In the genomic region with DNA sequence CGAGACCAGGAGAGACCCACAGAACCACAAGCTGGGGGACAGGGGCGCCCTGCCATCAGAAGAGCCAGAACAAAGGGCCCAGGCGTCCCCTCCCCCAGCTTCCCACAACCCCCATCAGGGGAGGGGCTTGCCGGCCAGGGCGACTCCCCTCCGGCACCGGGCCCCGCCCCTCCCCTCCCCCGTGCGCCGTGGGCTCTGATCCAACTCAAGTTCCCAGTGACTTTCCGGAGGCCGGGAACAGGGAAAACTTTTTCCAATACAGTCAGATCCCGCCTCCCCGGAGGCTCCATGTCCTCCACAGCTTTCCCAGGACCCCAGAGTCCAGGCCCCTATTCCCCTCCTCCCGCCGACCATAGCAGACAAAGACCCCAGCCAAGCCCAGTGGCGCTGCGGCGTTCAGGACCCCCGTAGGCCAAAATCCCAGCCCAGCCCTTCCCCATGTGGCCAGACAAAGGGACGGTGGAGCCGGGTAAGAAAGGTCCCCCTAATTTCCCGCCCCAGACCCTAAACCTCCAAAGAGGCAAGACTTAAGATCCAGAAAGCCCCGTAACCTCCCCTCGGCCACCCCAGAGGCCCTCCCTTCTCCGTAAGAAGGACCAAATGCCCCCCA, we compare ENCODE assay signal across 8 cellular contexts. TPM values are rescaled to one million over a fixed set of nuclear protein-coding genes. Genes with fewer than 3 reads are reported as not detected.
DNase-seq lines count a peak whose midpoint lies in the region; ATAC-seq and TF ChIP-seq lines count a peak whose summit lies in the region.

No MANE protein-coding gene starts in this region.

- H3K14ac ChIP-seq in trophoblast cell (ENCODE audit: low read length) = peak overlapping the region; percentile 99

- H3K23ac ChIP-seq in trophoblast cell (ENCODE audit: low read length) = no peak overlapping the region

- ATAC-seq in HG02884 (IDR thresholded peaks at IDR 0.05; ENCODE audit: unreplicated experiment) = no peak
- no peak for ATAC-seq in HG02642 (IDR thresholded peaks at IDR 0.05; ENCODE audit: poor library complexity, unreplicated experiment)

- intact Hi-C loops in activated CD4-positive, alpha-beta T cell treated with anti-CD3 and anti-CD28 coated beads, Interleukin-2, amount 10 ng/mL, durations not matched to agents 24 days and 14 days (cut with micrococcal nuclease) = no loop called here
- intact Hi-C loops in cardiac septum (cut with DNase I) = loop anchor here (2.0 kb wide), 2 partner anchors 21 to 81 kb away; no protein-coding TSS in a partner anchor

- peak overlapping the region; percentile 97 for H3K18ac ChIP-seq in trophoblast cell (ENCODE audit: low read length)

- peaks cover 30 to 31% of the 10 kb centered on the region in 2 experiments for H3K36me3 ChIP-seq in trophoblast cell (ENCODE audit: control insufficient read depth in 1 of 2, insufficient read depth in 2 of 2, low read length in 2 of 2)

- H4K91ac ChIP-seq in trophoblast cell (ENCODE audit: low read depth, low read length) = peak overlapping the region; percentile 98

- peak overlapping the region; percentile 100 for H2AK5ac ChIP-seq in trophoblast cell (ENCODE audit: low read length)

- no peak for TF ChIP-seq CTCF in WI38 (IDR thresholded peaks at IDR 0.05; ENCODE audit: low read depth, low read length)

- peak overlapping the region; percentile 98 for H3K9ac ChIP-seq in trophoblast cell (ENCODE audit: low read length)

- H2BK5ac ChIP-seq in trophoblast cell (ENCODE audit: low read depth, low read length, poor library complexity) = peak overlapping the region; percentile 90

- H3K79me1 ChIP-seq in trophoblast cell (ENCODE audit: low read length) = peaks cover 14% of the 10 kb centered on the region

- peak overlapping the region; percentile 98 for H3K4ac ChIP-seq in trophoblast cell (ENCODE audit: low read depth, low read length)

- peak overlapping the region; percentile 80 for H3K4me2 ChIP-seq in trophoblast cell (ENCODE audit: low read length)

- peaks cover 5 to 10% of the 10 kb centered on the region in 2 experiments for H3K4me1 ChIP-seq in trophoblast cell (ENCODE audit: control insufficient read depth in 1 of 2, insufficient read depth in 2 of 2, low read length in 2 of 2)

- peak overlapping the region; percentile 99 for H4K8ac ChIP-seq in trophoblast cell (ENCODE audit: low read depth, low read length)

- H3K9me3 ChIP-seq in trophoblast cell (ENCODE audit: insufficient read depth, low read depth, low read length) = peaks cover 3% of the 10 kb centered on the region

- H3K27ac ChIP-seq in trophoblast cell (ENCODE audit: low read depth, low read length) = peak overlapping the region; percentile 89

- peak overlapping the region; percentile 42 for H2BK12ac ChIP-seq in trophoblast cell (ENCODE audit: low read length)

- H3K79me2 ChIP-seq in trophoblast cell (ENCODE audit: control insufficient read depth, insufficient read depth, low read length, poor library complexity) = peaks cover 12% of the 10 kb centered on the region

- H3K36me3 Mint-ChIP-seq in activated CD4-positive, alpha-beta T cell treated with anti-CD3 and anti-CD28 coated beads, Interleukin-2, amount 10 ng/mL, durations not matched to agents 24 days and 14 days (ENCODE audit: low read depth) = no peaks in the 10 kb centered on the region

- H3K4me3 ChIP-seq in WI38 (ENCODE audit: low read depth, low read length) = peak overlapping the region; percentile 93
- H3K4me3 ChIP-seq in trophoblast cell (ENCODE audit: low read depth, low read length) = peak overlapping the region; percentile 98

- H3K4me3 Mint-ChIP-seq in activated CD4-positive, alpha-beta T cell treated with anti-CD3 and anti-CD28 coated beads, Interleukin-2, amount 10 ng/mL, durations not matched to agents 24 days and 14 days = peak overlapping the region; percentile 19

- DNase-seq in activated CD4-positive, alpha-beta T cell treated with anti-CD3 and anti-CD28 coated beads, Interleukin-2, amount 10 ng/mL, durations not matched to agents 24 days and 14 days = no peak
- DNase-seq in activated CD4-positive, alpha-beta T cell treated with anti-CD3 and anti-CD28 coated beads for 4 hours = no peak
- peak; percentile 87 for DNase-seq in cardiac septum (ENCODE audit: low spot score)
- DNase-seq in trophoblast cell = peak; percentile 21 to 57
- no peak for DNase-seq in cerebellum (ENCODE audit: low spot score)

- peak overlapping the region; percentile 82 for H2AFZ ChIP-seq in trophoblast cell (ENCODE audit: insufficient read depth, low read length, poor library complexity)

- no peaks in the 10 kb centered on the region for H3K9me3 Mint-ChIP-seq in activated CD4-positive, alpha-beta T cell treated with anti-CD3 and anti-CD28 coated beads, Interleukin-2, amount 10 ng/mL, durations not matched to agents 24 days and 14 days

- H4K12ac ChIP-seq in trophoblast cell (ENCODE audit: low read depth, low read length) = peak overlapping the region; percentile 99

- no CpG with 5 or more reads among the region's 27 CpGs for WGBS in trophoblast cell (ENCODE audit: extremely low coverage, insufficient coverage, insufficient read length)

- H3K4me1 Mint-ChIP-seq in activated CD4-positive, alpha-beta T cell treated with anti-CD3 and anti-CD28 coated beads, Interleukin-2, amount 10 ng/mL, durations not matched to agents 24 days and 14 days = peaks cover 11% of the 10 kb centered on the region

- H3K27me3 ChIP-seq in trophoblast cell (ENCODE audit: insufficient read depth, low read length) = no peaks in the 10 kb centered on the region

- peak overlapping the region; percentile 98 for H2BK120ac ChIP-seq in trophoblast cell (ENCODE audit: insufficient read depth, low read length, poor library complexity)

- H3K27me3 Mint-ChIP-seq in activated CD4-positive, alpha-beta T cell treated with anti-CD3 and anti-CD28 coated beads, Interleukin-2, amount 10 ng/mL, durations not matched to agents 24 days and 14 days = peaks cover 39% of the 10 kb centered on the region

- no peak overlapping the region for H3K27ac Mint-ChIP-seq in activated CD4-positive, alpha-beta T cell treated with anti-CD3 and anti-CD28 coated beads, Interleukin-2, amount 10 ng/mL, durations not matched to agents 24 days and 14 days

RNA-seq across cellular contexts. Expression of a gene that starts 0.7 kb away (rescaled TPM):
- not detected in 2 replicates for total RNA-seq in activated CD4-positive, alpha-beta T cell treated with anti-CD3 and anti-CD28 coated beads, Interleukin-2, amount 10 ng/mL, durations not matched to agents 24 days and 14 days
- total RNA-seq in cardiac septum (39.9 TPM), cerebellum (15.3 TPM)
- 86.5 and 91.1 TPM in 2 replicates for polyA plus RNA-seq in trophoblast cell (2013)

RNA-seq across cellular contexts. Expression of a gene that starts 2.1 kb away (rescaled TPM):
- total RNA-seq in activated CD4-positive, alpha-beta T cell treated with anti-CD3 and anti-CD28 coated beads, Interleukin-2, amount 10 ng/mL, durations not matched to agents 24 days and 14 days = not detected in 2 replicates
- not detected for total RNA-seq in cardiac septum
- polyA plus RNA-seq in trophoblast cell (2013) = 1.2 and 1.3 TPM in 2 replicates
- 0.73 TPM for total RNA-seq in cerebellum

RNA-seq across cellular contexts. Expression of a gene that starts 26.3 kb away (rescaled TPM):
- total RNA-seq in activated CD4-positive, alpha-beta T cell treated with anti-CD3 and anti-CD28 coated beads, Interleukin-2, amount 10 ng/mL, durations not matched to agents 24 days and 14 days = 131 and 134 TPM in 2 replicates
- total RNA-seq in cardiac septum (4.8 TPM), cerebellum (1.4 TPM)
- polyA plus RNA-seq in trophoblast cell (2013) = not detected in 2 replicates

RNA-seq across cellular contexts. Expression of a gene that starts 26.5 kb away (rescaled TPM):
- 0.24 TPM in 1 of 2 replicates, not detected in the other for total RNA-seq in activated CD4-positive, alpha-beta T cell treated with anti-CD3 and anti-CD28 coated beads, Interleukin-2, amount 10 ng/mL, durations not matched to agents 24 days and 14 days
- total RNA-seq in cardiac septum = not detected
- not detected in 2 replicates for polyA plus RNA-seq in trophoblast cell (2013)
- not detected for total RNA-seq in cerebellum

RNA-seq across cellular contexts. Expression of a gene that starts 36.6 kb away (rescaled TPM):
- total RNA-seq in activated CD4-positive, alpha-beta T cell treated with anti-CD3 and anti-CD28 coated beads, Interleukin-2, amount 10 ng/mL, durations not matched to agents 24 days and 14 days = 0.69 and 1.3 TPM in 2 replicates
- total RNA-seq in cardiac septum (0.67 TPM), cerebellum (1.4 TPM)
- 1.5 and 2.9 TPM in 2 replicates for polyA plus RNA-seq in trophoblast cell (2013)

Comparison
In these comparisons a context has a peak if more than half of its experiments do, and no peak if none do; other contexts are left out.
1. DNase-seq: peak in cardiac septum (single experiment) and trophoblast cell (2 of 2); none in activated CD4-positive, alpha-beta T cell treated with anti-CD3 and anti-CD28 coated beads, Interleukin-2, amount 10 ng/mL, durations not matched to agents 24 days and 14 days (single experiment), activated CD4-positive, alpha-beta T cell treated with anti-CD3 and anti-CD28 coated beads for 4 hours (0 of 2) and cerebellum (single experiment).
2. RNA of a gene that starts 0.7 kb away (total RNA-seq): 39.9 TPM in cardiac septum (single experiment) and 15.3 TPM in cerebellum (single experiment); not detected in activated CD4-positive, alpha-beta T cell treated with anti-CD3 and anti-CD28 coated beads, Interleukin-2, amount 10 ng/mL, durations not matched to agents 24 days and 14 days; every median in the first group is over 10 times any median in the second.
3. RNA of a gene that starts 26.3 kb away (total RNA-seq): 131 to 134 TPM in activated CD4-positive, alpha-beta T cell treated with anti-CD3 and anti-CD28 coated beads, Interleukin-2, amount 10 ng/mL, durations not matched to agents 24 days and 14 days; 4.8 TPM in cardiac septum (single experiment) and 1.4 TPM in cerebellum (single experiment); every median in the first group is over 10 times any median in the second.